In genomic region chr2:200899482-200899881, GRCh38 we compare ENCODE assay signal across 30 cellular contexts.
"Had no signal": no experiment of that assay in that cellular context is flagged by ENCODE, and none has a peak within 500 bp of the region (broad histone marks: within the 10 kb centered on the region; RNA-seq: fewer than 3 reads in every experiment).

No MANE protein-coding gene starts in this region.

- H3K9ac ChIP-seq: SK-N-SH had no signal

- DNase-seq: activated CD4-positive, alpha-beta T cell treated with anti-CD3 and anti-CD28 coated beads, Interleukin-2, amount 50 U/mL, for 1 hour; activated CD4-positive, CD25-positive, alpha-beta regulatory T cell treated with anti-CD3 and anti-CD28 coated beads, Interleukin-2, amount 50 U/mL, for 72 hours; activated effector memory CD4-positive, alpha-beta T cell treated with anti-CD3 and anti-CD28 coated beads, Interleukin-2, amount 50 U/mL, for 16 hours; activated T-cell treated with anti-CD3 and anti-CD28 coated beads, Interleukin-2, amount 50 U/mL, for 48 hours; amygdala; central memory CD4-positive, alpha-beta T cell; foreskin keratinocyte; heart left ventricle; hypothalamus; immature natural killer cell; kidney; left colon; naive B cell; pancreas; retina; SK-N-SH; stimulated activated CD4-positive, alpha-beta T cell treated with anti-CD3 and anti-CD28 coated beads, Interleukin-1b, Interleukin-23, amount 100 ng/mL, for 48 hours; stimulated activated CD4-positive, alpha-beta T cell treated with anti-CD3 and anti-CD28 coated beads, Interleukin-4, amount 100 ng/mL, for 4 hours; stimulated activated CD8-positive, alpha-beta memory T cell treated with anti-CD3 and anti-CD28 coated beads, Interleukin-4, amount 100 ng/mL, for 48 hours; stimulated activated naive B cell treated with anti-CD40 and anti-IgM and Interleukin-4, amounts not matched to agents 10 μg/mL and 1 μg/mL and 100 μg/mL, for 72 hours; stomach; T-helper 17 cell; tibial artery; upper lobe of right lung had no signal

- H3K4me3 Mint-ChIP-seq: dendritic cell treated with granulocyte-macrophage colony-stimulating factor and Interleukin-4, amounts not matched to agents 40 ng/mL and 50 ng/mL, for 4 days; immature natural killer cell; mesothelial cell of epicardium; naive B cell; stimulated activated naive B cell treated with anti-CD40 and anti-IgM and Interleukin-4, amounts not matched to agents 10 μg/mL and 1 μg/mL and 100 μg/mL, for 72 hours; T-helper 17 cell had no signal

- ATAC-seq: foreskin keratinocyte; heart left ventricle; left colon; pancreas; stimulated activated naive B cell treated with anti-CD40 and anti-IgM and Interleukin-4, amounts not matched to agents 10 μg/mL and 1 μg/mL and 100 μg/mL, for 72 hours; T-helper 17 cell; upper lobe of right lung had no signal

- H3K4me1 Mint-ChIP-seq: mesothelial cell of epicardium had no signal

- H3K27me3 ChIP-seq: esophagus muscularis mucosa, foreskin keratinocyte, heart left ventricle, pancreas, stomach, suprapubic skin, tibial artery, upper lobe of right lung had no signal

- H3K27ac Mint-ChIP-seq: dendritic cell treated with granulocyte-macrophage colony-stimulating factor and Interleukin-4, amounts not matched to agents 40 ng/mL and 50 ng/mL, for 4 days; mesothelial cell of epicardium; stimulated activated naive B cell treated with anti-CD40 and anti-IgM and Interleukin-4, amounts not matched to agents 10 μg/mL and 1 μg/mL and 100 μg/mL, for 72 hours; T-helper 17 cell had no signal

- H3K4me2 ChIP-seq: SK-N-SH, smooth muscle cell had no signal

- H3K27me3 Mint-ChIP-seq: dendritic cell treated with granulocyte-macrophage colony-stimulating factor and Interleukin-4, amounts not matched to agents 40 ng/mL and 50 ng/mL, for 4 days; naive B cell; stimulated activated naive B cell treated with anti-CD40 and anti-IgM and Interleukin-4, amounts not matched to agents 10 μg/mL and 1 μg/mL and 100 μg/mL, for 72 hours; T-helper 17 cell had no signal

- H3K27ac ChIP-seq: esophagus muscularis mucosa, foreskin keratinocyte, heart left ventricle, pancreas, prostate gland, stomach, suprapubic skin, tibial artery, upper lobe of right lung had no signal

- H3K9me3 ChIP-seq: esophagus muscularis mucosa, heart left ventricle, pancreas, prostate gland, SK-N-SH, stomach, suprapubic skin, tibial artery, upper lobe of right lung had no signal

- H3K9me3 Mint-ChIP-seq: dendritic cell treated with granulocyte-macrophage colony-stimulating factor and Interleukin-4, amounts not matched to agents 40 ng/mL and 50 ng/mL, for 4 days; immature natural killer cell; mesothelial cell of epicardium; naive B cell; stimulated activated naive B cell treated with anti-CD40 and anti-IgM and Interleukin-4, amounts not matched to agents 10 μg/mL and 1 μg/mL and 100 μg/mL, for 72 hours had no signal

- FAIRE-seq: kidney, pancreas had no signal

- H3K4me1 ChIP-seq: esophagus muscularis mucosa, foreskin keratinocyte, pancreas, prostate gland, suprapubic skin, tibial artery, upper lobe of right lung had no signal

- H3K4me3 ChIP-seq: esophagus muscularis mucosa, heart left ventricle, pancreas, prostate gland, smooth muscle cell, stomach, suprapubic skin, tibial artery, upper lobe of right lung had no signal
